Comparison of ENCODE assay signal across 8 cellular contexts in genomic region chr3:50572158-50572557, GRCh38. TPM values are rescaled to one million over a fixed set of nuclear protein-coding genes. Genes with fewer than 3 reads are reported as not detected.
DNase-seq lines count a peak whose midpoint lies in the region; ATAC-seq and TF ChIP-seq lines count a peak whose summit lies in the region.

No MANE protein-coding gene starts in this region.

- H3K4me2 ChIP-seq in DOHH2 (ENCODE audit: low read length), result no peak overlapping the region

- no peak overlapping the region for H3K4me3 Mint-ChIP-seq in glutamatergic neuron (ENCODE audit: unreplicated experiment)

- no peak overlapping the region for H3K4me3 ChIP-seq in DOHH2 (ENCODE audit: low read length)
- no peak overlapping the region for H3K4me3 ChIP-seq in upper lobe of right lung

- H3K27me3 Mint-ChIP-seq in glutamatergic neuron (ENCODE audit: unreplicated experiment), result peaks cover 3% of the 10 kb centered on the region

- H3K36me3 Mint-ChIP-seq in glutamatergic neuron (ENCODE audit: unreplicated experiment), result no peaks in the 10 kb centered on the region

- no peaks in the 10 kb centered on the region for H3K9me3 ChIP-seq in DOHH2 (ENCODE audit: control insufficient read depth, insufficient read depth, low read length)
- no peaks in the 10 kb centered on the region for H3K9me3 ChIP-seq in upper lobe of right lung

- H3F3A ChIP-seq in DOHH2 (ENCODE audit: control insufficient read depth, insufficient read depth), result no peaks in the 10 kb centered on the region

- peak; percentile 78 for TF ChIP-seq CTCF in DOHH2 (IDR thresholded peaks at IDR 0.05; ENCODE audit: low read depth, low read length, poor library complexity, severe bottlenecking)
- peak; percentile 80 for TF ChIP-seq CTCF in glutamatergic neuron (IDR thresholded peaks at IDR 0.05; ENCODE audit: partially characterized antibody, unreplicated experiment)
- peak; percentile 95 for TF ChIP-seq CTCF in upper lobe of right lung (IDR thresholded peaks at IDR 0.05)

- H3K4me1 ChIP-seq in DOHH2 (ENCODE audit: control insufficient read depth, low read length) (peaks cover 25% of the 10 kb centered on the region), upper lobe of right lung (peaks cover 37% of the 10 kb centered on the region)

- peaks cover 3% of the 10 kb centered on the region for H3K4me1 Mint-ChIP-seq in glutamatergic neuron (ENCODE audit: low read depth, unreplicated experiment)

- intact Hi-C loops in posterior cingulate gyrus (cut with DNase I), result loop anchor here (1.0 kb wide), 1 partner anchor 42 kb away; no protein-coding TSS in a partner anchor
- intact Hi-C loops in upper lobe of right lung (cut with DNase I), result loop anchor here (2.0 kb wide), 1 partner anchor 41 kb away; no protein-coding TSS in a partner anchor

- H3K27ac ChIP-seq in DOHH2 (ENCODE audit: low read depth, low read length), result no peak overlapping the region
- peak overlapping the region; percentile 42 for H3K27ac ChIP-seq in upper lobe of right lung

- peaks cover 3% of the 10 kb centered on the region for H3K27me3 ChIP-seq in DOHH2 (ENCODE audit: control insufficient read depth, low read length)
- no peaks in the 10 kb centered on the region for H3K27me3 ChIP-seq in upper lobe of right lung

- DNase-seq in HUDEP-2 (lab: John Stamatoyannopoulos, UW; ENCODE audit: unreplicated experiment in 76 of 76) (peak in 72 of 76 experiments; percentile 16 to 89 (median 70)), SKM-1 treated with dmso at 0.1 percent for 144 hours (lab: John Stamatoyannopoulos, UW; ENCODE audit: unreplicated experiment) (peak; percentile 67), glutamatergic neuron (peak; percentile 79), posterior cingulate gyrus (peak; percentile 43 to 96 (median 70)), upper lobe of right lung (peak; percentile 87)
- peak; percentile 82 for DNase-seq in activated naive CD4-positive, alpha-beta T cell treated with anti-CD3 and anti-CD28 coated beads, Interleukin-2, amount 50 U/mL, for 16 hours

- H3K27ac Mint-ChIP-seq in glutamatergic neuron (ENCODE audit: unreplicated experiment), result no peak overlapping the region

- H3K36me3 ChIP-seq in DOHH2 (ENCODE audit: control insufficient read depth, low read length), result peaks cover 10% of the 10 kb centered on the region
- H3K36me3 ChIP-seq in upper lobe of right lung, result peaks cover 7% of the 10 kb centered on the region

- no peaks in the 10 kb centered on the region for H3K9me2 ChIP-seq in DOHH2 (replicated peaks; ENCODE audit: control insufficient read depth, low read length)

- no peaks in the 10 kb centered on the region for H4K20me1 ChIP-seq in DOHH2 (ENCODE audit: control insufficient read depth, insufficient read depth, low read depth, low read length)

- peaks cover 10% of the 10 kb centered on the region for H3K79me2 ChIP-seq in DOHH2 (ENCODE audit: control insufficient read depth, low read length)

- peaks cover 6% of the 10 kb centered on the region for H3K9me3 Mint-ChIP-seq in glutamatergic neuron (ENCODE audit: unreplicated experiment)

- peak; percentile 66 for ATAC-seq in upper lobe of right lung
- no peak for ATAC-seq in GM21381 (IDR thresholded peaks at IDR 0.05; ENCODE audit: unreplicated experiment)

RNA-seq across cellular contexts. Expression of gene HEMK1, which starts 2.8 kb away (rescaled TPM):
- total RNA-seq in glutamatergic neuron (ENCODE audit: unreplicated experiment), result 21.1 TPM
- 28.3 TPM for total RNA-seq in upper lobe of right lung

RNA-seq across cellular contexts. Expression of gene C3orf18, which starts 4.6 kb away (rescaled TPM):
- 13.0 TPM for total RNA-seq in glutamatergic neuron (ENCODE audit: unreplicated experiment)
- 6.9 TPM for total RNA-seq in upper lobe of right lung

RNA-seq across cellular contexts. Expression of gene CISH, which starts 39.4 kb away (rescaled TPM):
- total RNA-seq in glutamatergic neuron (ENCODE audit: unreplicated experiment) (6.0 TPM), upper lobe of right lung (71.6 TPM)

RNA-seq across cellular contexts. Expression of gene MAPKAPK3, which starts 44.8 kb away (rescaled TPM):
- 10.7 TPM for total RNA-seq in glutamatergic neuron (ENCODE audit: unreplicated experiment)
- total RNA-seq in upper lobe of right lung, result 60.8 TPM

Comparison
In these comparisons a context has a peak if more than half of its experiments do, and no peak if none do; other contexts are left out.
1. RNA of gene CISH, which starts 39.4 kb away (total RNA-seq): 71.6 TPM in upper lobe of right lung (single experiment); 6.0 TPM in glutamatergic neuron (single experiment); every median in the first group is over 10 times any median in the second.
2. Peak in every context shown above with its lines, with median percentiles within 50 percentile points of each other: CTCF ChIP-seq and DNase-seq.